ENCODE assay signal across 23 cellular contexts in genomic region chr13:43124495-43124894, GRCh38.
"Had no signal": no experiment of that assay in that cellular context is flagged by ENCODE, and none has a peak within 500 bp of the region (broad histone marks: within the 10 kb centered on the region; RNA-seq: fewer than 3 reads in every experiment).

No MANE protein-coding gene starts in this region.

- ATAC-seq: activated CD4-positive, CD25-positive, alpha-beta regulatory T cell treated with anti-CD3 and anti-CD28 coated beads, Interleukin-2, amount 50 U/mL, for 24 hours; activated CD8-positive, alpha-beta T cell treated with anti-CD3 and anti-CD28 coated beads for 36 hours; activated T-cell treated with anti-CD3 and anti-CD28 coated beads, Interleukin-2, amount 50 U/mL, for 4 hours; activated T-helper 17 cell treated with anti-CD3 and anti-CD28 coated beads, Interleukin-2, amount 50 U/mL, for 72 hours; gastroesophageal sphincter had no signal

- DNase-seq: activated B cell treated with CpG ODN at 0.5 μM for 24 hours; activated CD4-positive, alpha-beta T cell treated with anti-CD3 and anti-CD28 coated beads for 48 hours; activated CD4-positive, alpha-beta T cell treated with anti-CD3 and anti-CD28 coated beads, Interleukin-2, amount 50 U/mL, for 1 hour; activated CD4-positive, alpha-beta T cell treated with anti-CD3 and anti-CD28 coated beads, Interleukin-2, amount 50 U/mL, for 48 hours; activated CD8-positive, alpha-beta memory T cell treated with anti-CD3 and anti-CD28 coated beads for 24 hours; activated CD8-positive, alpha-beta T cell treated with anti-CD3 and anti-CD28 coated beads for 36 hours; activated effector memory CD4-positive, alpha-beta T cell treated with Interleukin-2 at 50 U/mL for 16 hours; activated gamma-delta T cell treated with Interleukin-2 at 50 U/mL for 16 hours; activated naive CD4-positive, alpha-beta T cell treated with anti-CD3 and anti-CD28 coated beads, Interleukin-2, amount 50 U/mL, for 16 hours; activated naive CD4-positive, alpha-beta T cell treated with Interleukin-2 at 50 U/mL for 16 hours; activated T-cell treated with anti-CD3 and anti-CD28 coated beads, Interleukin-2, amount 50 U/mL, for 4 hours; amniotic stem cell; brain microvascular endothelial cell; cortex of kidney; effector CD8-positive, alpha-beta T cell; esophagus squamous epithelium; foreskin melanocyte; T-helper 2 cell; WERI-Rb-1 had no signal

- H3K27ac ChIP-seq: brain microvascular endothelial cell, epithelial cell of prostate, esophagus squamous epithelium, gastroesophageal sphincter, WERI-Rb-1 had no signal

- H3K4me1 ChIP-seq: esophagus squamous epithelium had no signal

- H3K4me3 ChIP-seq: esophagus squamous epithelium, gastroesophageal sphincter had no signal

- H3K9me3 ChIP-seq: esophagus squamous epithelium, gastroesophageal sphincter had no signal

- H3K36me3 ChIP-seq: brain microvascular endothelial cell, esophagus squamous epithelium, gastroesophageal sphincter, WERI-Rb-1 had no signal

- H3K27me3 ChIP-seq: brain microvascular endothelial cell, gastroesophageal sphincter had no signal
